In genomic region chr4:176498857-176499256, GRCh38 we compare ENCODE assay signal across 23 cellular contexts.
DNase-seq lines count a peak whose midpoint lies in the region; ATAC-seq, FAIRE-seq and TF ChIP-seq lines count a peak whose summit lies in the region.
"Had no signal": no experiment of that assay in that cellular context is flagged by ENCODE, and none has a peak within 500 bp of the region (broad histone marks: within the 10 kb centered on the region; RNA-seq: fewer than 3 reads in every experiment).

No MANE protein-coding gene starts in this region.

- H2AFZ ChIP-seq in astrocyte (ENCODE audit: low read depth, low read length) (no peak overlapping the region), MM.1S (ENCODE audit: low read length) (no peak overlapping the region)

- H3K79me2 ChIP-seq in astrocyte (ENCODE audit: insufficient read depth, low read length) (no peaks in the 10 kb centered on the region), MM.1S (ENCODE audit: low read length) (no peaks in the 10 kb centered on the region)

- no peak overlapping the region for H3K4me3 ChIP-seq in AG04450 (ENCODE audit: low read depth, low read length)
- no peak overlapping the region for H3K4me3 ChIP-seq in astrocyte (ENCODE audit: insufficient read depth, low read depth, low read length)
- H3K4me3 ChIP-seq in MM.1S (ENCODE audit: low read length): no peak overlapping the region
- H3K4me3 ChIP-seq: body of pancreas, coronary artery, ovary, right atrium auricular region had no signal

- H4K20me1 ChIP-seq in astrocyte (ENCODE audit: insufficient read depth, low read length) (no peaks in the 10 kb centered on the region), MM.1S (ENCODE audit: insufficient read depth, low read length) (no peaks in the 10 kb centered on the region)

- H3K36me3 Mint-ChIP-seq in HFFc6 (ENCODE audit: low read depth) (peaks cover 15% of the 10 kb centered on the region), astrocyte (ENCODE audit: low read depth, unreplicated experiment) (no peaks in the 10 kb centered on the region)
- H3K36me3 Mint-ChIP-seq: activated naive CD8-positive, alpha-beta T cell; CD4-positive, CD25-positive, alpha-beta regulatory T cell; natural killer cell had no signal

- POLR2A ChIA-PET in AG04450 (lab: Yijun Ruan, JAX): no interaction called here

- H3K4me2 ChIP-seq in astrocyte (ENCODE audit: low read length) (no peak overlapping the region), MM.1S (ENCODE audit: low read depth, low read length) (no peak overlapping the region)

- H3K4me3 Mint-ChIP-seq in HFFc6 (peak overlapping the region; percentile 3; the same call in 1 of the 2 replicates), astrocyte (ENCODE audit: unreplicated experiment) (no peak overlapping the region)
- H3K4me3 Mint-ChIP-seq: activated naive CD8-positive, alpha-beta T cell; CD4-positive, CD25-positive, alpha-beta regulatory T cell; natural killer cell had no signal

- peaks cover 5% of the 10 kb centered on the region; the same call in 1 of the 2 replicates for H3K9me3 Mint-ChIP-seq in HFFc6
- H3K9me3 Mint-ChIP-seq in astrocyte (ENCODE audit: unreplicated experiment): no peaks in the 10 kb centered on the region

- no peaks in the 10 kb centered on the region for H3K27me3 Mint-ChIP-seq in HFFc6 (ENCODE audit: insufficient read depth)
- H3K27me3 Mint-ChIP-seq in astrocyte (ENCODE audit: low read depth, unreplicated experiment): no peaks in the 10 kb centered on the region
- H3K27me3 Mint-ChIP-seq: activated naive CD8-positive, alpha-beta T cell; CD4-positive, CD25-positive, alpha-beta regulatory T cell had no signal

- H3K4me1 ChIP-seq in astrocyte (ENCODE audit: insufficient read depth, low read length): peaks cover 3% of the 10 kb centered on the region
- H3K4me1 ChIP-seq in MM.1S (ENCODE audit: low read length): no peaks in the 10 kb centered on the region
- H3K4me1 ChIP-seq: body of pancreas, right atrium auricular region had no signal

- TF ChIP-seq CTCF in AG04450 (IDR thresholded peaks at IDR 0.05; ENCODE audit: low read depth, low read length) (no peak), HFFc6 (IDR thresholded peaks at IDR 0.05) (no peak), astrocyte (IDR thresholded peaks at IDR 0.05; ENCODE audit: insufficient read depth, low read depth, low read length) (no peak), MM.1S (IDR thresholded peaks at IDR 0.05; ENCODE audit: low read length) (no peak)

- H3K36me3 ChIP-seq in astrocyte (ENCODE audit: insufficient read depth, low read length) (no peaks in the 10 kb centered on the region), MM.1S (replicated peaks; ENCODE audit: insufficient read depth, low read length) (no peaks in the 10 kb centered on the region)
- H3K36me3 ChIP-seq: ovary, right atrium auricular region had no signal

- no peaks in the 10 kb centered on the region for H3K9me2 ChIP-seq in MM.1S (replicated peaks; ENCODE audit: insufficient read depth, low read length)

- CTCF ChIA-PET in AG04450 (lab: Charles Lee): no interaction called here

- H3K27ac Mint-ChIP-seq in HFFc6 (peak overlapping the region; percentile 52), astrocyte (ENCODE audit: unreplicated experiment) (no peak overlapping the region)
- H3K27ac Mint-ChIP-seq: activated naive CD8-positive, alpha-beta T cell; CD4-positive, CD25-positive, alpha-beta regulatory T cell; natural killer cell had no signal

- H3K27me3 ChIP-seq in AG04450 (ENCODE audit: control insufficient read depth, insufficient read depth, low read length) (no peaks in the 10 kb centered on the region), astrocyte (ENCODE audit: insufficient read depth, low read length) (no peaks in the 10 kb centered on the region), MM.1S (replicated peaks; ENCODE audit: insufficient read depth, low read length) (0 out of 2 replicates have a peak, but pooled peaks cover 2% of the 10 kb centered on the region)
- H3K27me3 ChIP-seq: body of pancreas, ovary, right atrium auricular region had no signal

- H3K4me1 Mint-ChIP-seq in HFFc6 (ENCODE audit: low read depth): peaks cover 22% of the 10 kb centered on the region
- H3K4me1 Mint-ChIP-seq in astrocyte (ENCODE audit: low read depth, unreplicated experiment): peaks cover 2% of the 10 kb centered on the region
- H3K4me1 Mint-ChIP-seq: CD4-positive, CD25-positive, alpha-beta regulatory T cell; natural killer cell had no signal

- H3F3A ChIP-seq in MM.1S (ENCODE audit: insufficient read depth, low read length): no peaks in the 10 kb centered on the region

- no peaks in the 10 kb centered on the region for H3K9me3 ChIP-seq in AG04450 (ENCODE audit: control insufficient read depth, insufficient read depth, low read length)
- no peaks in the 10 kb centered on the region for H3K9me3 ChIP-seq in astrocyte (ENCODE audit: insufficient read depth, low read depth, low read length)
- no peaks in the 10 kb centered on the region for H3K9me3 ChIP-seq in MM.1S (replicated peaks; ENCODE audit: insufficient read depth, low read length)
- H3K9me3 ChIP-seq: body of pancreas, ovary, right atrium auricular region had no signal

- H3K27ac ChIP-seq in AG04450 (ENCODE audit: low read depth, low read length): peak overlapping the region; percentile 43
- H3K27ac ChIP-seq in astrocyte (ENCODE audit: low read depth, low read length): no peak overlapping the region
- no peak overlapping the region for H3K27ac ChIP-seq in MM.1S (ENCODE audit: low read length)
- H3K27ac ChIP-seq: body of pancreas, coronary artery, ovary, right atrium auricular region had no signal

- ATAC-seq in HG03159 (IDR thresholded peaks at IDR 0.05; ENCODE audit: unreplicated experiment) (no peak), HG03354 (IDR thresholded peaks at IDR 0.05; ENCODE audit: poor library complexity, severe bottlenecking, unreplicated experiment) (no peak)
- ATAC-seq: body of pancreas, natural killer cell had no signal

- H3K9ac ChIP-seq in astrocyte (ENCODE audit: low read length) (no peak overlapping the region), MM.1S (ENCODE audit: low read length) (no peak overlapping the region)

- no peak for DNase-seq in AG04450 (ENCODE audit: low read depth, low spot score)
- no peak for DNase-seq in HFFc6
- peak; percentile 27 for DNase-seq in astrocyte (ENCODE audit: low read depth)
- DNase-seq in glomerular endothelial cell (ENCODE audit: extremely low read depth, low read depth, low spot score): peak; percentile 5
- no peak for DNase-seq in DMS153 treated with DMSO at 0.1 percent for 48 hours (lab: John Stamatoyannopoulos, UW; ENCODE audit: unreplicated experiment)
- DNase-seq in MM.1S: no peak
- DNase-seq: activated CD4-positive, alpha-beta T cell treated with anti-CD3 and anti-CD28 coated beads for 4 hours; body of pancreas; CD4-positive, CD25-positive, alpha-beta regulatory T cell; mesendoderm; natural killer cell; NCI-H1417 treated with DMSO at 0.1 percent for 48 hours; NCI-H524; ovary; stimulated activated CD4-positive, alpha-beta T cell treated with anti-CD3 and anti-CD28 coated beads, Interleukin-15, amount 100 ng/mL, for 24 hours had no signal

- no peak for FAIRE-seq in astrocyte (lab: Jason Lieb, UNC)
- FAIRE-seq: GM12892, H1, urothelium cell line had no signal

Comparison
In these comparisons a context has a peak if more than half of its experiments do, and no peak if none do; other contexts are left out.
1. DNase-seq: peak in astrocyte (single experiment) and glomerular endothelial cell (single experiment); none in AG04450 (single experiment), HFFc6 (single experiment), DMS153 treated with DMSO at 0.1 percent for 48 hours (single experiment) and MM.1S (single experiment).